In genomic region chr15:73988075-73988969, GRCh38 we compare ENCODE assay signal across 10 cellular contexts. TPM values are rescaled to one million over a fixed set of nuclear protein-coding genes. Genes with fewer than 3 reads are reported as not detected.
DNase-seq lines count a peak whose midpoint lies in the region; ATAC-seq and TF ChIP-seq lines count a peak whose summit lies in the region.
"Had no signal": no experiment of that assay in that cellular context is flagged by ENCODE, and none has a peak within 500 bp of the region (broad histone marks: within the 10 kb centered on the region; RNA-seq: fewer than 3 reads in every experiment).

No MANE protein-coding gene starts in this region.

- CTCF ChIA-PET in activated naive CD4-positive, alpha-beta T cell treated with anti-CD3 and anti-CD28 coated beads for 36 hours (lab: Charles Lee) = interaction anchor here (0.7 kb wide), 1 partner anchor 15 kb away, joined by 3 read pairs; no protein-coding TSS in a partner anchor

- WGBS in transverse colon (ENCODE audit: low coverage in 1 of 2), 2 donors = 84% methylated on average over 18 of the region's 18 CpGs; no CpG with 5 or more reads in 1 of the 2 donors

- H3K27me3 Mint-ChIP-seq in activated naive CD4-positive, alpha-beta T cell treated with anti-CD3 and anti-CD28 coated beads for 36 hours (ENCODE audit: low read depth) = no peaks in the 10 kb centered on the region
- H3K27me3 Mint-ChIP-seq in endothelial cell (ENCODE audit: unreplicated experiment) = peaks cover 10% of the 10 kb centered on the region

- no peaks in the 10 kb centered on the region for H3K9me3 ChIP-seq in lower lobe of right lung
- no peaks in the 10 kb centered on the region for H3K9me3 ChIP-seq in transverse colon

- DNase-seq in activated naive CD4-positive, alpha-beta T cell treated with anti-CD3 and anti-CD28 coated beads for 36 hours = peak; percentile 51
- no peak for DNase-seq in activated naive CD4-positive, alpha-beta T cell (lab: John Stamatoyannopoulos, UW)
- DNase-seq in astrocyte of the spinal cord (ENCODE audit: low read depth, low spot score) = peak; percentile 19
- DNase-seq in lower lobe of right lung = no peak
- no peak for DNase-seq in transverse colon
- DNase-seq in endothelial cell (ENCODE audit: low spot score) = no peak
- no peak for DNase-seq in hippocampal formation (lab: John Stamatoyannopoulos, UW)
- DNase-seq: NCI-H2081 had no signal

- H3K27me3 ChIP-seq in lower lobe of right lung (ENCODE audit: low read depth) (no peaks in the 10 kb centered on the region), transverse colon (no peaks in the 10 kb centered on the region)

- peaks cover 45% of the 10 kb centered on the region for H3K4me1 Mint-ChIP-seq in activated naive CD4-positive, alpha-beta T cell treated with anti-CD3 and anti-CD28 coated beads for 36 hours (ENCODE audit: low read depth)
- peaks cover 43% of the 10 kb centered on the region for H3K4me1 Mint-ChIP-seq in endothelial cell (ENCODE audit: unreplicated experiment)

- no peak overlapping the region for H3K4me3 Mint-ChIP-seq in activated naive CD4-positive, alpha-beta T cell treated with anti-CD3 and anti-CD28 coated beads for 36 hours
- H3K4me3 Mint-ChIP-seq in endothelial cell (ENCODE audit: unreplicated experiment) = no peak overlapping the region

- no peak for ATAC-seq in lower lobe of right lung
- ATAC-seq in GM18517 (IDR thresholded peaks at IDR 0.05; ENCODE audit: unreplicated experiment) = no peak

- peak overlapping the region; percentile 18 for H3K27ac Mint-ChIP-seq in activated naive CD4-positive, alpha-beta T cell treated with anti-CD3 and anti-CD28 coated beads for 36 hours
- H3K27ac Mint-ChIP-seq in endothelial cell (ENCODE audit: unreplicated experiment) = no peak overlapping the region

- peaks cover 6% of the 10 kb centered on the region for H3K36me3 Mint-ChIP-seq in activated naive CD4-positive, alpha-beta T cell treated with anti-CD3 and anti-CD28 coated beads for 36 hours (ENCODE audit: low read depth)
- peaks cover 15% of the 10 kb centered on the region for H3K36me3 Mint-ChIP-seq in endothelial cell (ENCODE audit: low read depth, unreplicated experiment)

- TF ChIP-seq CTCF in astrocyte of the spinal cord (IDR thresholded peaks at IDR 0.05; ENCODE audit: low read depth, low read length) (no peak), lower lobe of right lung (IDR thresholded peaks at IDR 0.05) (no peak), transverse colon (IDR thresholded peaks at IDR 0.05) (no peak), endothelial cell (IDR thresholded peaks at IDR 0.05; ENCODE audit: unreplicated experiment) (no peak)

- TF ChIP-seq POLR2A in transverse colon (IDR thresholded peaks at IDR 0.05) = no peak

- peak overlapping the region; percentile 87 for H3K27ac ChIP-seq in lower lobe of right lung
- peak overlapping the region; percentile 89 to 96 (median 93) for H3K27ac ChIP-seq in transverse colon
- H3K27ac ChIP-seq: HL-60 had no signal

- no peak overlapping the region for H3K4me3 ChIP-seq in astrocyte of the spinal cord (ENCODE audit: low read depth, low read length)
- H3K4me3 ChIP-seq in lower lobe of right lung = no peak overlapping the region
- no peak overlapping the region for H3K4me3 ChIP-seq in transverse colon

- H3K36me3 ChIP-seq in lower lobe of right lung (no peaks in the 10 kb centered on the region), transverse colon (no peaks in the 10 kb centered on the region)

- H3K9me3 Mint-ChIP-seq in activated naive CD4-positive, alpha-beta T cell treated with anti-CD3 and anti-CD28 coated beads for 36 hours = no peaks in the 10 kb centered on the region
- H3K9me3 Mint-ChIP-seq in endothelial cell (ENCODE audit: unreplicated experiment) = no peaks in the 10 kb centered on the region

- TF ChIP-seq EP300 in transverse colon (IDR thresholded peaks at IDR 0.05; ENCODE audit: low read depth) = no peak

- peaks cover 91% of the 10 kb centered on the region for H3K4me1 ChIP-seq in lower lobe of right lung
- peaks cover 24 to 73% (median 39%) of the 10 kb centered on the region in 4 donors for H3K4me1 ChIP-seq in transverse colon

- in situ Hi-C loops in astrocyte of the spinal cord (cut with HindIII; ENCODE audit: low sequenced_read_pairs) (no loop called here), transverse colon (cut with MboI; ENCODE audit: low pct_ligation_motif_present in 1 of 4, low pct_unique_long_range_greater_than_20kb in 1 of 4, low sequenced_read_pairs in 3 of 4) (loop anchor here in 1 of 4 donors (10.0 kb wide), 1 partner anchor 46 kb away; no protein-coding TSS in a partner anchor)

- intact Hi-C loops in activated naive CD4-positive, alpha-beta T cell treated with anti-CD3 and anti-CD28 coated beads for 36 hours (cut with micrococcal nuclease) = no loop called here
- intact Hi-C loops in lower lobe of right lung (cut with DNase I) = no loop called here
- intact Hi-C loops in transverse colon (cut with DNase I; ENCODE audit: low total_unique reads) = no loop called here

RNA-seq across cellular contexts. Expression of gene STOML1, which starts 3.8 kb away (rescaled TPM):
- 1 to 10 TPM; 8.7 to 9.5 TPM for total RNA-seq in activated naive CD4-positive, alpha-beta T cell treated with anti-CD3 and anti-CD28 coated beads for 36 hours
- total RNA-seq in lower lobe of right lung = 16.3 TPM
- total RNA-seq in transverse colon = 10 to 100 TPM in 1 of 4 donors, 1 to 10 TPM in 2, under 1 TPM in 1; 0.75 to 14.6 (median 4.5) TPM
- 14.3 TPM for total RNA-seq in endothelial cell (ENCODE audit: unreplicated experiment)

RNA-seq across cellular contexts. Expression of gene PML, which starts 6.2 kb away (rescaled TPM):
- total RNA-seq in activated naive CD4-positive, alpha-beta T cell treated with anti-CD3 and anti-CD28 coated beads for 36 hours = 10 to 100 TPM; 69.6 to 70.2 TPM
- total RNA-seq in lower lobe of right lung (79.4 TPM), transverse colon (100 to 1,000 TPM in 1 of 4 donors, 10 to 100 TPM in 3; 35.1 to 128 (median 70.0) TPM), endothelial cell (ENCODE audit: unreplicated experiment) (161 TPM)

Comparison
In these comparisons a context has a peak if more than half of its experiments do, and no peak if none do; other contexts are left out.
1. DNase-seq: peak in activated naive CD4-positive, alpha-beta T cell treated with anti-CD3 and anti-CD28 coated beads for 36 hours (single experiment) and astrocyte of the spinal cord (single experiment); none in activated naive CD4-positive, alpha-beta T cell (0 of 4), lower lobe of right lung (single experiment), transverse colon (single experiment), endothelial cell (single experiment) and hippocampal formation (0 of 2).